ENCODE assay signal across 7 cellular contexts in the genomic region with DNA sequence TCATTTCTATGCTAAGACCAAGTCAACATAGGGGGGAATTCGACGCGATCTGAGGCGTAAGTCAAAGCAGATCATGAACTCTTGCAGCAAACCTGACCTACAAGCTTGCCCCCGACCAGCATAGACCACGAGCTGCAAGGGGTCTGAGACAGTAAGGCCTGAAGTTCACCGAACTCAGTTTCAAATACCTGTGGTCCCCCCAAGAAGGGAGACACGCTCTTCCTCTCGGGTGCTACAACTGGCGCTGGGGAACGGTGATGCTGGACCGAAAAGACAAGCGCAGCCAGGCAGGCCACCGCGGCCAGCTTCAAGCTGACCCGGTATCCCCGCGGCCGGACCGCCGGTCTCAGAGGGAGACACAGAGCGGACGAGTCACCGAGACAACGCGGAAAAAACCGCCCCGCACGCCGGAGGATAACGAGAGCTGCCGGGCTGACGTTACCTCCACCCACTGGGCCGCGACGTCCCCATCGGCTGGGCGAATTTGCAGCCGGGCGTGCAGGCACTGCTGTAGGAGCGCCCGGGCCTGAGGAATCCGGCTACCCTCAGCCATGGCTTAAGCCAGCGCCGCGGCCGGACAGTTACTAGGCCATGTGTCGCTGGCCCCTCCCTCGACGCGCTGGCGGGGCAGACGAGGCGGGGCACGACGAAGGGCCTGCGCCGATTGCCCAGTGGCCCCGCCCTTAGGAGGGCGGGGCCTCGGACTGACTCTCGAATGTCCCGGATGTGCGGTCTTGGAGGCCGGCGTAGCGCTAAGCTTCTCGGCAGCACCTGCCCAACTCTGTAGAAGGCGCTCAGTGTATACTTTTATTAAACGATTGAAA.
A peak's percentile ranks its signal among the peaks of the same experiment; 100 is the strongest.
DNase-seq lines count a peak whose midpoint lies in the region; ATAC-seq lines count a peak whose summit lies in the region.

A gene (minus strand): TSS at position 666 of the 824 bp plus-strand sequence. CDS start 113 bp downstream, at position 553.

- ATAC-seq in GM18508 (IDR thresholded peaks at IDR 0.05; ENCODE audit: insufficient read depth, unreplicated experiment) (peak; percentile 95), HG02981 (IDR thresholded peaks at IDR 0.05; ENCODE audit: unreplicated experiment) (peak; percentile 97)

- DNase-seq in NCI-H2029 (lab: John Stamatoyannopoulos, UW) (peak; percentile 100), T1000 (lab: John Stamatoyannopoulos, UW) (peak; percentile 86), astrocyte of the hippocampus (ENCODE audit: low read depth, low spot score) (peak; percentile 98), hepatic stellate cell (ENCODE audit: low spot score) (peak; percentile 87), retina (peak; percentile 97)

Comparison
In these comparisons a context has a peak if more than half of its experiments do, and no peak if none do; other contexts are left out.
1. Peak in every context shown above with its lines: DNase-seq and ATAC-seq.